26 cellular contexts compared by ENCODE assay signal in the genomic region with DNA sequence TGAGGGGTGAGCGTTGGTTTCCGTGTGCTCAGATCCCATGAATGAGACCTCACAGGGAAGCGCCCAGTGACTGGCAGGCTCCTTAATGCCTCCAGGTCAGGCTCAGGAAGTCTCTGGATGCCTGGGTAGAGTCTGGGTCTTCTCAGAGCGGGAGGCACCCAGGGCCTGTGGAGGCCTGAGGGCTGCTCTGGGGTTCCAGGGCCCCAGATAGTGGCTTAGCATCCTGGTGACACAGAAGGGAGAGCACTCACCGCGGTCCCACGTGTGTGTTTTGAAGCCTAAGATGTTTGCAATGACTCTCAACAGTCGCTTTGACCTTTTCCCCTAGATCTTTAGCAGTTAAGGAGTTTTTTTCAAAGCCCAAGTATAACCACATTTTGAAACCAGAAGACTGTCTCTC. TPM values are rescaled to one million over a fixed set of nuclear protein-coding genes. Genes with fewer than 3 reads are reported as not detected.
DNase-seq lines count a peak whose midpoint lies in the region; TF ChIP-seq lines count a peak whose summit lies in the region.
"Had no signal": no experiment of that assay in that cellular context is flagged by ENCODE, and none has a peak within 500 bp of the region (broad histone marks: within the 10 kb centered on the region; RNA-seq: fewer than 3 reads in every experiment).

No MANE protein-coding gene starts in this region.

- H3K36me3 Mint-ChIP-seq in activated CD4-positive, alpha-beta T cell treated with anti-CD3 and anti-CD28 coated beads, Interleukin-2, amount 10 ng/mL, durations not matched to agents 24 days and 14 days (ENCODE audit: low read depth), result peaks cover 42% of the 10 kb centered on the region
- peaks cover 58 to 83% of the 10 kb centered on the region in 2 donors for H3K36me3 Mint-ChIP-seq in CD14-positive monocyte

- H3K4me1 Mint-ChIP-seq in activated CD4-positive, alpha-beta T cell treated with anti-CD3 and anti-CD28 coated beads, Interleukin-2, amount 10 ng/mL, durations not matched to agents 24 days and 14 days, result peaks cover 4% of the 10 kb centered on the region
- H3K4me1 Mint-ChIP-seq in CD14-positive monocyte, result peaks cover 2% of the 10 kb centered on the region
- H3K4me1 Mint-ChIP-seq: memory B cell had no signal

- H3K36me3 ChIP-seq in SK-N-MC (ENCODE audit: insufficient read depth, low read length) (peaks cover 42% of the 10 kb centered on the region), adipocyte (ENCODE audit: control insufficient read depth, insufficient read depth, low read length, severe bottlenecking) (peaks cover 40% of the 10 kb centered on the region), A673 (ENCODE audit: insufficient read depth, low read length, poor library complexity, severe bottlenecking) (peaks cover 8% of the 10 kb centered on the region)

- peaks cover 14% of the 10 kb centered on the region for H3K9me3 Mint-ChIP-seq in activated CD4-positive, alpha-beta T cell treated with anti-CD3 and anti-CD28 coated beads, Interleukin-2, amount 10 ng/mL, durations not matched to agents 24 days and 14 days
- H3K9me3 Mint-ChIP-seq in CD14-positive monocyte, result peaks cover 0 to 10% (median 5%) of the 10 kb centered on the region in 7 donors

- H3K4me3 ChIP-seq in SK-N-MC (no peak overlapping the region), adipocyte (ENCODE audit: low read length) (no peak overlapping the region), A673 (ENCODE audit: low read depth, low read length, poor library complexity, severe bottlenecking) (no peak overlapping the region)
- H3K4me3 ChIP-seq: adrenal gland, pancreas, transverse colon had no signal

- H3K27me3 ChIP-seq in adipocyte (replicated peaks; ENCODE audit: control insufficient read depth, insufficient read depth, low read length) (no peaks in the 10 kb centered on the region), A673 (replicated peaks; ENCODE audit: insufficient read depth, low read depth, low read length, poor library complexity) (no peaks in the 10 kb centered on the region)
- H3K27me3 ChIP-seq: adrenal gland, pancreas, stomach, transverse colon had no signal

- DNase-seq in activated CD4-positive, alpha-beta T cell treated with anti-CD3 and anti-CD28 coated beads, Interleukin-2, amount 10 ng/mL, durations not matched to agents 24 days and 14 days, result peak; percentile 58
- no peak for DNase-seq in activated CD4-positive, alpha-beta T cell treated with anti-CD3 and anti-CD28 coated beads for 4 hours
- DNase-seq in SK-N-MC (ENCODE audit: low read depth, low spot score) (no peak), adipocyte (ENCODE audit: low read depth) (no peak), substantia nigra (lab: John Stamatoyannopoulos, UW) (no peak), CD14-positive monocyte (ENCODE audit: low spot score) (no peak), A673 (ENCODE audit: low spot score) (no peak)
- DNase-seq in stimulated activated CD8-positive, alpha-beta memory T cell treated with anti-CD3 and anti-CD28 coated beads, Interleukin-4, amount 100 ng/mL, for 48 hours, result peak; percentile 42
- DNase-seq: COR-L47, DMS79 treated with DMSO at 0.1 percent for 48 hours, NCI-H2081, NCI-H82 had no signal

- H3K9ac ChIP-seq in SK-N-MC (ENCODE audit: insufficient read length) (peak overlapping the region; percentile 51), adipocyte (ENCODE audit: low read length) (peak overlapping the region; percentile 32)
- H3K9ac ChIP-seq: SK-N-SH had no signal

- no peak overlapping the region for H3K27ac Mint-ChIP-seq in activated CD4-positive, alpha-beta T cell treated with anti-CD3 and anti-CD28 coated beads, Interleukin-2, amount 10 ng/mL, durations not matched to agents 24 days and 14 days
- H3K27ac Mint-ChIP-seq in CD14-positive monocyte, result peak overlapping the region in 1 of 7 donors; percentile 5
- H3K27ac Mint-ChIP-seq: activated CD4-positive, alpha-beta memory T cell treated with anti-CD3 and anti-CD28 coated beads, Interleukin-2, amount 10 ng/mL, durations not matched to agents 7 days and 5 days; B cell; memory B cell had no signal

- POLR2A ChIA-PET in A673 (lab: Charles Lee; ENCODE audit: low non-redundant PET), result no interaction called here

- no TSS peak for BruUV-seq in A673 (replicated peaks; lab: Mats Ljungman, UMichigan)

- CTCF ChIA-PET in A673 (lab: Charles Lee), result no interaction called here

- intact Hi-C loops in activated CD4-positive, alpha-beta T cell treated with anti-CD3 and anti-CD28 coated beads, Interleukin-2, amount 10 ng/mL, durations not matched to agents 24 days and 14 days (cut with micrococcal nuclease), result no loop called here
- intact Hi-C loops in CD14-positive monocyte (cut with micrococcal nuclease), result no loop called here
- intact Hi-C loops in A673 (cut with micrococcal nuclease; ENCODE audit: unreplicated experiment), result no loop called here

- no peak overlapping the region for H3K4me3 Mint-ChIP-seq in activated CD4-positive, alpha-beta T cell treated with anti-CD3 and anti-CD28 coated beads, Interleukin-2, amount 10 ng/mL, durations not matched to agents 24 days and 14 days
- no peak overlapping the region for H3K4me3 Mint-ChIP-seq in CD14-positive monocyte
- H3K4me3 Mint-ChIP-seq: activated CD4-positive, alpha-beta memory T cell treated with anti-CD3 and anti-CD28 coated beads, Interleukin-2, amount 10 ng/mL, durations not matched to agents 7 days and 5 days; B cell; brain had no signal

- peaks cover 13% of the 10 kb centered on the region for H3K4me1 ChIP-seq in adipocyte (ENCODE audit: control insufficient read depth, insufficient read depth, low read length)
- H3K4me1 ChIP-seq in A673 (ENCODE audit: insufficient read depth, low read length, poor library complexity, severe bottlenecking), result no peaks in the 10 kb centered on the region
- H3K4me1 ChIP-seq: adrenal gland, pancreas, transverse colon had no signal

- TF ChIP-seq CTCF in CD14-positive monocyte (IDR thresholded peaks at IDR 0.05) (no peak), A673 (conservative IDR thresholded peaks at IDR 0.05; ENCODE audit: low read depth, low read length) (no peak)

- H3K9me3 ChIP-seq in SK-N-MC (ENCODE audit: low read depth, low read length), result peaks cover 5% of the 10 kb centered on the region
- H3K9me3 ChIP-seq in adipocyte (ENCODE audit: control insufficient read depth, low read length), result peaks cover 3% of the 10 kb centered on the region
- H3K9me3 ChIP-seq in A673 (ENCODE audit: low read depth, low read length, poor library complexity, severe bottlenecking), result peaks cover 1% of the 10 kb centered on the region
- H3K9me3 ChIP-seq: adrenal gland, pancreas, transverse colon had no signal

- H3K27me3 Mint-ChIP-seq in activated CD4-positive, alpha-beta T cell treated with anti-CD3 and anti-CD28 coated beads, Interleukin-2, amount 10 ng/mL, durations not matched to agents 24 days and 14 days, result no peaks in the 10 kb centered on the region
- H3K27me3 Mint-ChIP-seq in CD14-positive monocyte (ENCODE audit: low read depth in 3 of 3), result no peaks in the 10 kb centered on the region
- H3K27me3 Mint-ChIP-seq: activated CD4-positive, alpha-beta memory T cell treated with anti-CD3 and anti-CD28 coated beads, Interleukin-2, amount 10 ng/mL, durations not matched to agents 7 days and 5 days; B cell; brain; memory B cell had no signal

- H3K27ac ChIP-seq in SK-N-MC, result peak overlapping the region; percentile 85
- H3K27ac ChIP-seq in substantia nigra (ENCODE audit: low read depth, low read length, poor library complexity, severe bottlenecking), result no peak overlapping the region
- no peak overlapping the region for H3K27ac ChIP-seq in A673 (ENCODE audit: low read depth, low read length, poor library complexity, severe bottlenecking)
- H3K27ac ChIP-seq: adrenal gland, pancreas, transverse colon had no signal

RNA-seq across cellular contexts. Expression of a gene that starts 25.0 kb away (rescaled TPM):
- 56.7 and 59.4 TPM in 2 replicates for total RNA-seq in activated CD4-positive, alpha-beta T cell treated with anti-CD3 and anti-CD28 coated beads, Interleukin-2, amount 10 ng/mL, durations not matched to agents 24 days and 14 days
- 10 to 100 TPM; 71.5 to 77.2 TPM for polyA plus RNA-seq in CD14-positive monocyte
- 86.4 and 88.0 TPM in 2 replicates for total RNA-seq in A673 (2021)

RNA-seq across cellular contexts. Expression of a gene that starts 55.6 kb away (rescaled TPM):
- not detected in 2 replicates for total RNA-seq in activated CD4-positive, alpha-beta T cell treated with anti-CD3 and anti-CD28 coated beads, Interleukin-2, amount 10 ng/mL, durations not matched to agents 24 days and 14 days
- polyA plus RNA-seq in CD14-positive monocyte, result 1 to 10 TPM in 1 of 2 donors, under 1 TPM in 1; 0.67 to 1.4 TPM
- total RNA-seq in A673 (2021), result not detected in 2 replicates
- total RNA-seq: activated CD4-positive, alpha-beta memory T cell treated with anti-CD3 and anti-CD28 coated beads, Interleukin-2, amount 10 ng/mL, durations not matched to agents 7 days and 5 days; B cell; chondrocyte; epithelial cell of proximal tubule; M059J; myocyte; T-helper 2 cell treated with Interferon-gamma antibody and Interleukin-4, amounts not matched to agents 100 ng/mL and 5 ng/mL, for 36 hours had no signal

Comparison
In these comparisons a context has a peak if more than half of its experiments do, and no peak if none do; other contexts are left out.
1. DNase-seq: peak in activated CD4-positive, alpha-beta T cell treated with anti-CD3 and anti-CD28 coated beads, Interleukin-2, amount 10 ng/mL, durations not matched to agents 24 days and 14 days (single experiment) and stimulated activated CD8-positive, alpha-beta memory T cell treated with anti-CD3 and anti-CD28 coated beads, Interleukin-4, amount 100 ng/mL, for 48 hours (single experiment); none in activated CD4-positive, alpha-beta T cell treated with anti-CD3 and anti-CD28 coated beads for 4 hours (0 of 2), SK-N-MC (single experiment), adipocyte (single experiment), substantia nigra (0 of 49), CD14-positive monocyte (single experiment) and A673 (single experiment).